Comparison of ENCODE assay signal across 22 cellular contexts in genomic region chr2:71662665-71663394, GRCh38.
DNase-seq lines count a peak whose midpoint lies in the region; ATAC-seq, FAIRE-seq and TF ChIP-seq lines count a peak whose summit lies in the region.
"Had no signal": no experiment of that assay in that cellular context is flagged by ENCODE, and none has a peak within 500 bp of the region (broad histone marks: within the 10 kb centered on the region; RNA-seq: fewer than 3 reads in every experiment).

No MANE protein-coding gene starts in this region.

- in situ Hi-C loops in K562 (cut with MboI): no loop called here
- in situ Hi-C loops in HepG2 (cut with HindIII; ENCODE audit: extremely low pct_ligation_motif_present, low pct_unique_long_range_greater_than_20kb): no loop called here

- H3K4me1 Mint-ChIP-seq in T-helper 17 cell: no peaks in the 10 kb centered on the region

- ATAC-seq in K562 (no peak), HepG2 (no peak), upper lobe of right lung (peak; percentile 18), T-helper 17 cell (no peak)
- ATAC-seq: Panc1 had no signal

- no peaks in the 10 kb centered on the region for H3K36me3 Mint-ChIP-seq in T-helper 17 cell (ENCODE audit: low read depth)

- BruUV-seq in K562 (replicated peaks; lab: Mats Ljungman, UMichigan) (no TSS peak), HepG2 (replicated peaks; lab: Mats Ljungman, UMichigan) (no TSS peak)

- no peak overlapping the region for H3K4me3 ChIP-seq in HEK293 (ENCODE audit: low read depth, low read length)
- H3K4me3 ChIP-seq in K562: no peak overlapping the region
- no peak overlapping the region for H3K4me3 ChIP-seq in HepG2 (replicated peaks in 1 of 3; ENCODE audit: insufficient read depth in 1 of 3, low read depth in 2 of 3, low read length in 3 of 3)
- H3K4me3 ChIP-seq in upper lobe of right lung: no peak overlapping the region
- no peak overlapping the region for H3K4me3 ChIP-seq in BE2C (ENCODE audit: low read depth, low read length)
- H3K4me3 ChIP-seq: BLaER1, GM23248, HAP-1 had no signal

- no peak overlapping the region for H3K27ac Mint-ChIP-seq in T-helper 17 cell
- H3K27ac Mint-ChIP-seq: CD4-positive, alpha-beta T cell had no signal

- WGBS in K562 (ENCODE audit: insufficient coverage, low coverage, missing lambda C conversion rate): 12% methylated on average over 11 of the region's 18 CpGs
- 67% methylated on average over 18 of the region's 18 CpGs for WGBS in HepG2 (ENCODE audit: low lambda C conversion rate)

- FAIRE-seq in K562 (lab: Jason Lieb, UNC) (peak; percentile 71), HepG2 (lab: Jason Lieb, UNC) (peak; percentile 71)

- DNase-seq in K562 (ENCODE audit: extremely low read depth in 1 of 4, low spot score in 3 of 4): no peak
- no peak for DNase-seq in HepG2 (ENCODE audit: low spot score)
- DNase-seq in upper lobe of right lung: peak; percentile 42
- DNase-seq in T-helper 17 cell: no peak
- no peak for DNase-seq in BE2C
- DNase-seq in activated CD4-positive, alpha-beta T cell treated with anti-CD3 and anti-CD28 coated beads for 4 hours: no peak
- DNase-seq: CD4-positive, alpha-beta T cell; COR-L47; DMS79; GM23248; KBM-7; MM.1S; NCI-H1048; NCI-H1436 treated with DMSO at 0.1 percent for 48 hours; NCI-H1930; NCI-H748 treated with DMSO at 0.1 percent for 48 hours; SIG-M5; SK-N-SH had no signal

- H3K27me3 ChIP-seq in K562 (ENCODE audit: control insufficient read depth in 2 of 2, insufficient read depth in 2 of 2, low read length in 2 of 2) (peaks cover 0 to 10% of the 10 kb centered on the region in 2 experiments; a peak in 2 of 5 replicates), HepG2 (ENCODE audit: control insufficient read depth in 1 of 2, insufficient read depth in 2 of 2, low read length in 2 of 2) (no peaks in the 10 kb centered on the region), upper lobe of right lung (no peaks in the 10 kb centered on the region), BE2C (no peaks in the 10 kb centered on the region)
- H3K27me3 ChIP-seq: BLaER1 had no signal

- intact Hi-C loops in K562 (cut with micrococcal nuclease) (no loop called here), HepG2 (cut with micrococcal nuclease; ENCODE audit: unreplicated experiment) (loop anchor here (5.0 kb wide), 1 partner anchor 234 kb away; no protein-coding TSS in a partner anchor), upper lobe of right lung (cut with DNase I) (no loop called here)

- H3K4me2 ChIP-seq in K562 (ENCODE audit: insufficient read depth, low read length): no peak overlapping the region
- H3K4me2 ChIP-seq in HepG2 (ENCODE audit: low read depth, low read length): no peak overlapping the region
- H3K4me2 ChIP-seq: BLaER1, SK-N-SH had no signal

- H2AFZ ChIP-seq in K562 (ENCODE audit: low read depth, low read length) (no peak overlapping the region), HepG2 (ENCODE audit: low read length) (no peak overlapping the region)
- H2AFZ ChIP-seq: GM23248 had no signal

- no peaks in the 10 kb centered on the region for H3K9me1 ChIP-seq in K562 (ENCODE audit: control insufficient read depth, insufficient read depth, low read length)

- H3K9me3 ChIP-seq in HEK293 (ENCODE audit: control insufficient read depth, insufficient read depth, low read depth, low read length) (no peaks in the 10 kb centered on the region), K562 (replicated peaks; ENCODE audit: control insufficient read depth, insufficient read depth, low read depth, low read length) (peaks cover 1% of the 10 kb centered on the region; the same call in 1 of the 2 replicates), HepG2 (ENCODE audit: low read length) (peaks cover 13% of the 10 kb centered on the region), upper lobe of right lung (no peaks in the 10 kb centered on the region), T-helper 17 cell (ENCODE audit: control insufficient read depth, low read length, poor library complexity, severe bottlenecking) (no peaks in the 10 kb centered on the region), BE2C (no peaks in the 10 kb centered on the region)
- H3K9me3 ChIP-seq: SK-N-SH had no signal

- POLR2A ChIA-PET in HEK293 (lab: Yijun Ruan, JAX): interaction anchor here (0.6 kb wide), 1 partner anchor 47 kb away, joined by 6 read pairs; no protein-coding TSS in a partner anchor
- POLR2A ChIA-PET in K562 (lab: Yijun Ruan, JAX): no interaction called here
- POLR2A ChIA-PET in HepG2 (lab: Yijun Ruan, JAX): no interaction called here

- H4K20me1 ChIP-seq in K562 (replicated peaks; ENCODE audit: control insufficient read depth, insufficient read depth, low read length): no peaks in the 10 kb centered on the region
- no peaks in the 10 kb centered on the region for H4K20me1 ChIP-seq in HepG2 (ENCODE audit: insufficient read depth, low read length)
- H4K20me1 ChIP-seq: BLaER1 had no signal

- TF ChIP-seq EP300 in K562 (IDR thresholded peaks at IDR 0.05; ENCODE audit: low read length) (no peak), HepG2 (IDR thresholded peaks at IDR 0.05; ENCODE audit: low read depth in 2 of 2, low read length in 2 of 2) (no peak), HepG2 (CRISPR knock-in tag; IDR thresholded peaks at IDR 0.05; ENCODE audit: borderline replicate concordance) (no peak)

- H3K4me3 Mint-ChIP-seq in T-helper 17 cell: no peak overlapping the region
- H3K4me3 Mint-ChIP-seq: CD4-positive, alpha-beta T cell had no signal

- peaks cover 5% of the 10 kb centered on the region for H3K27me3 Mint-ChIP-seq in T-helper 17 cell

- H3K79me2 ChIP-seq in K562 (ENCODE audit: control insufficient read depth, insufficient read depth, low read length): no peaks in the 10 kb centered on the region
- no peaks in the 10 kb centered on the region for H3K79me2 ChIP-seq in HepG2 (ENCODE audit: insufficient read depth, low read length)

- TF ChIP-seq CTCF in HEK293 (tag by site-specific recombination; IDR thresholded peaks at IDR 0.05): no peak
- no peak for TF ChIP-seq CTCF in K562 (IDR thresholded peaks at IDR 0.05 in 2 of 3, conservative IDR thresholded peaks at IDR 0.05 in 1 of 3; ENCODE audit: insufficient read depth in 2 of 3, low read depth in 1 of 3, low read length in 3 of 3)
- no peak for TF ChIP-seq CTCF in HepG2 (CRISPR knock-in tag; IDR thresholded peaks at IDR 0.05)
- TF ChIP-seq CTCF in upper lobe of right lung (IDR thresholded peaks at IDR 0.05): no peak
- TF ChIP-seq CTCF in BE2C (IDR thresholded peaks at IDR 0.05; ENCODE audit: low read depth, low read length): no peak

- H3K36me3 ChIP-seq in HEK293 (ENCODE audit: control insufficient read depth in 2 of 2, insufficient read depth in 1 of 2, low read length in 2 of 2) (no peaks in the 10 kb centered on the region), K562 (ENCODE audit: control insufficient read depth, insufficient read depth, low read length) (no peaks in the 10 kb centered on the region), HepG2 (replicated peaks in 1 of 2; ENCODE audit: control insufficient read depth in 1 of 2, insufficient read depth in 2 of 2, low read length in 2 of 2) (no peaks in the 10 kb centered on the region), upper lobe of right lung (no peaks in the 10 kb centered on the region), BE2C (no peaks in the 10 kb centered on the region)
- H3K36me3 ChIP-seq: HAP-1 had no signal

- H3K27ac ChIP-seq in HEK293 (ENCODE audit: extremely low read depth, low read depth, low read length): no peak overlapping the region
- H3K27ac ChIP-seq in K562 (ENCODE audit: extremely low read depth, low read depth, low read length): no peak overlapping the region; the same call in 2 of the 3 replicates
- no peak overlapping the region for H3K27ac ChIP-seq in HepG2 (ENCODE audit: extremely low read length, insufficient read depth, low read length)
- no peak overlapping the region for H3K27ac ChIP-seq in upper lobe of right lung
- H3K27ac ChIP-seq: BLaER1, GM23248 had no signal

- CTCF ChIA-PET in HEK293 (lab: Yijun Ruan, JAX): no interaction called here
- CTCF ChIA-PET in K562 (lab: Yijun Ruan, JAX; ENCODE audit: low intra/inter-chr PET ratio): no interaction called here
- CTCF ChIA-PET in HepG2 (lab: Yijun Ruan, JAX; ENCODE audit: low intra/inter-chr PET ratio, low total read pairs): no interaction called here

- TF ChIP-seq POLR2A in K562 (conservative IDR thresholded peaks at IDR 0.05) (no peak), HepG2 (IDR thresholded peaks at IDR 0.05; ENCODE audit: insufficient read depth in 1 of 2, low read depth in 2 of 2, low read length in 2 of 2) (no peak)

- TF ChIP-seq RAD21 in K562 (CRISPR knock-in tag; conservative IDR thresholded peaks at IDR 0.05 in 1 of 2, IDR thresholded peaks at IDR 0.05 in 1 of 2): no peak
- no peak for TF ChIP-seq RAD21 in HepG2 (CRISPR knock-in tag; IDR thresholded peaks at IDR 0.05)

- no peaks in the 10 kb centered on the region for H3K4me1 ChIP-seq in HEK293 (ENCODE audit: control insufficient read depth, insufficient read depth, low read length)
- H3K4me1 ChIP-seq in K562 (replicated peaks in 1 of 2; ENCODE audit: control insufficient read depth in 2 of 2, insufficient read depth in 2 of 2, low read length in 2 of 2): no peaks in the 10 kb centered on the region
- H3K4me1 ChIP-seq in HepG2 (ENCODE audit: insufficient read depth, low read length): no peaks in the 10 kb centered on the region
- H3K4me1 ChIP-seq in upper lobe of right lung: no peaks in the 10 kb centered on the region
- no peaks in the 10 kb centered on the region for H3K4me1 ChIP-seq in BE2C
- H3K4me1 ChIP-seq: BLaER1, HAP-1 had no signal

- H3K9ac ChIP-seq in K562 (ENCODE audit: insufficient read depth in 1 of 2, low read depth in 2 of 2, low read length in 2 of 2): no peak overlapping the region
- H3K9ac ChIP-seq in HepG2 (ENCODE audit: insufficient read depth, low read depth, low read length): no peak overlapping the region
- H3K9ac ChIP-seq: BLaER1, GM23248, SK-N-SH had no signal

TF ChIP-seq in HEK293, 187 proteins besides CTCF, POLR2A, EP300 and RAD21 (continues in another document):
- TF ChIP-seq ZNF624 (tag by site-specific recombination; IDR thresholded peaks at IDR 0.05): no peak

TF ChIP-seq in K562, 482 proteins besides CTCF, POLR2A, EP300 and RAD21 (continues in another document):
- TF ChIP-seq PHF20 (IDR thresholded peaks at IDR 0.05; ENCODE audit: partially characterized antibody): peak; percentile 25
- TF ChIP-seq PCBP2 (IDR thresholded peaks at IDR 0.05; ENCODE audit: low read depth, low read length, poor library complexity, severe bottlenecking): no peak
- peak; percentile 33; the same call in 1 of the 2 replicates for TF ChIP-seq MYBL2 (IDR thresholded peaks at IDR 0.05; ENCODE audit: low read depth)
- no peak for TF ChIP-seq MYBL2 (CRISPR knock-in tag; IDR thresholded peaks at IDR 0.05; ENCODE audit: borderline replicate concordance)
- no peak for TF ChIP-seq ESRRB (CRISPR knock-in tag; IDR thresholded peaks at IDR 0.05; ENCODE audit: borderline replicate concordance)

TF ChIP-seq in HepG2, 621 proteins besides CTCF, POLR2A, EP300 and RAD21 (continues in another document):
- peak; percentile 54; the same call in 1 of the 2 replicates for TF ChIP-seq ZNF780A (CRISPR knock-in tag; IDR thresholded peaks at IDR 0.05)
